In the genomic region with DNA sequence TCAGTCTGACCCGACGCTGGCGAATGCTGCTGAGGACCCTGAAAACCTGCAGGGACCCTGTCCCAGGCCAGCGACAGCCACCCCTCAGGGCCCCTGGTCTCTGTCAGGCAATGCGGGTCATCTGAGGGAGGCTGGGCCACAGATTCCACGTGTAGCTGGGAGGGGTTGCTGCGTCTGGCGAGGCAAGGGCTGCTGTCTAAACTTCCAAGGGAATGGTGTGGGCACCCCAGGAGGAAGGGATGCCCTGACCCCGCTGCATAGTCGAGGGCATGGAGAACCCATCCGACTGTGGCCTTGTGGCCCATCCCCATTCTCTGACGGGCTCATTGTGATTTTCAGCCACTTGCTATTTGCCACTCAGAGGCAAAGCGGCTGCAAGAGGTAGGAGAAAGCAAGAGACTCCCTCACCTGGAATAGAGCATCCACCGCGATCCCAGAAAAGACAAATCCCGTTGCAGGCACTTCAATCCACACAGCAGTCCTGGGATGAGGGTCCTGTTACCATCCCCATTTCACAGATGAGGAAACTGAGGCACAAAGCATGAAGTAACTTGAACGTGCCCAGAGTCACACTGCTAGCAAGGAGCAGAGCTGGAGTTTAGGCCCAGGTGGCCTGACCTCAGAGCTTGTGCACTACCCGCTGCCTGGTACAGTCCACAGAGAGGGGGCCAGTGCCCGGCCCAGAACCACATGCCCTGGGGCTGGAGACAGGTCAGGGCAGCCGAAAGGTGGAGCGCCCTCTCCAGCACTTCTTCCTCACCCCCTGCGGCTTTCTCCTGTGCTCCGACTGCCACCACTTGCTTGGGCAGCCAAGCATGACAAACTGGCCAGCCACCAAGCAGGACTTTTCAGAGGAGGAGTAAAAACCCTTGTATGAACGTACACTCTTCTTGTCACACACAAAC, we compare ENCODE assay signal across 8 cellular contexts.
A peak's percentile ranks its signal among the peaks of the same experiment; 100 is the strongest.
DNase-seq lines count a peak whose midpoint lies in the region; ATAC-seq, FAIRE-seq and TF ChIP-seq lines count a peak whose summit lies in the region.

No MANE protein-coding gene starts in this region.

- peaks cover 73% of the 10 kb centered on the region for H3K4me1 Mint-ChIP-seq in CD8-positive, alpha-beta T cell (ENCODE audit: low read depth)

- H3K27me3 ChIP-seq in OCI-LY1 (ENCODE audit: insufficient read depth, low read length), result no peaks in the 10 kb centered on the region
- H3K27me3 ChIP-seq in small intestine (ENCODE audit: control insufficient read depth in 2 of 2, insufficient read depth in 2 of 2, low read length in 2 of 2), result no peaks in the 10 kb centered on the region
- H3K27me3 ChIP-seq in CD8-positive, alpha-beta T cell (ENCODE audit: insufficient read depth, low read length), result no peaks in the 10 kb centered on the region

- H3K27ac Mint-ChIP-seq in CD8-positive, alpha-beta T cell, result no peak overlapping the region

- H2AFZ ChIP-seq in OCI-LY1 (ENCODE audit: low read length), result no peak overlapping the region

- H3K79me2 ChIP-seq in OCI-LY1 (ENCODE audit: insufficient read depth, low read length), result no peaks in the 10 kb centered on the region

- H3K4me3 ChIP-seq in GM12864 (ENCODE audit: low read depth, low read length), result no peak overlapping the region
- H3K4me3 ChIP-seq in OCI-LY1 (ENCODE audit: low read depth, low read length, poor library complexity, severe bottlenecking), result peak overlapping the region; percentile 44
- H3K4me3 ChIP-seq in epithelial cell of proximal tubule (ENCODE audit: low read depth, low read length), result peak overlapping the region; percentile 47
- H3K4me3 ChIP-seq in small intestine (ENCODE audit: low read depth in 1 of 2, low read length in 2 of 2), result no peak overlapping the region
- H3K4me3 ChIP-seq in CD8-positive, alpha-beta T cell (ENCODE audit: low read depth, low read length), result no peak overlapping the region

- no peaks in the 10 kb centered on the region for H3K27me3 Mint-ChIP-seq in CD8-positive, alpha-beta T cell (ENCODE audit: low read depth)

- H3K4me1 ChIP-seq in OCI-LY1 (ENCODE audit: insufficient read depth, low read length, severe bottlenecking) (peaks cover 57% of the 10 kb centered on the region), small intestine (ENCODE audit: control insufficient read depth in 2 of 2, insufficient read depth in 1 of 2, low read depth in 1 of 2, low read length in 1 of 2) (peaks cover 14 to 18% of the 10 kb centered on the region in 2 donors)
- peaks cover 38% of the 10 kb centered on the region for H3K4me1 ChIP-seq in CD8-positive, alpha-beta T cell (ENCODE audit: insufficient read depth, low read length)

- H3K9me3 ChIP-seq in OCI-LY1 (ENCODE audit: low read length), result no peaks in the 10 kb centered on the region
- H3K9me3 ChIP-seq in small intestine (ENCODE audit: control insufficient read depth, low read depth), result no peaks in the 10 kb centered on the region
- no peaks in the 10 kb centered on the region for H3K9me3 ChIP-seq in CD8-positive, alpha-beta T cell (ENCODE audit: low read length)

- no peaks in the 10 kb centered on the region for H4K20me1 ChIP-seq in OCI-LY1 (ENCODE audit: insufficient read depth, low read length)

- H3K9ac ChIP-seq in OCI-LY1 (ENCODE audit: low read length), result peak overlapping the region; percentile 43; the same call in 1 of the 2 replicates

- no peaks in the 10 kb centered on the region for H3K9me3 Mint-ChIP-seq in CD8-positive, alpha-beta T cell

- no peak for DNase-seq in GM12864 (ENCODE audit: low read depth)
- DNase-seq in epithelial cell of proximal tubule (ENCODE audit: low read depth), result no peak
- no peak for DNase-seq in small intestine
- no peak for DNase-seq in activated gamma-delta T cell (lab: John Stamatoyannopoulos, UW)
- no peak for DNase-seq in midbrain (lab: John Stamatoyannopoulos, UW)
- DNase-seq in CD8-positive, alpha-beta T cell, result no peak
- DNase-seq in GDM1 (lab: John Stamatoyannopoulos, UW), result no peak

- H3K36me3 ChIP-seq in OCI-LY1 (ENCODE audit: insufficient read depth, low read length) (peaks cover 40% of the 10 kb centered on the region), small intestine (ENCODE audit: control insufficient read depth in 2 of 2, insufficient read depth in 2 of 2, low read length in 2 of 2) (no peaks in the 10 kb centered on the region)
- peaks cover 8% of the 10 kb centered on the region for H3K36me3 ChIP-seq in CD8-positive, alpha-beta T cell (ENCODE audit: insufficient read depth, low read length)

- CTCF ChIA-PET in CD8-positive, alpha-beta T cell (lab: Charles Lee), result interaction anchor here (0.5 to 6.0 kb wide), 67 partner anchors 7 to 719 kb away, joined by 3 to 59 read pairs (median 5); no protein-coding TSS in a partner anchor

- no peak for ATAC-seq in CD8-positive, alpha-beta T cell

- no peak overlapping the region for H3K4me3 Mint-ChIP-seq in CD8-positive, alpha-beta T cell

- H3K9me2 ChIP-seq in OCI-LY1 (ENCODE audit: low read depth, low read length), result no peaks in the 10 kb centered on the region

- H3K36me3 Mint-ChIP-seq in CD8-positive, alpha-beta T cell, result peaks cover 82% of the 10 kb centered on the region

- TF ChIP-seq CTCF in GM12864 (IDR thresholded peaks at IDR 0.05; ENCODE audit: low read depth, low read length, missing control alignments) (peak; percentile 3), OCI-LY1 (IDR thresholded peaks at IDR 0.05; ENCODE audit: low read length) (peak; percentile 46; the same call in 1 of the 2 replicates), epithelial cell of proximal tubule (conservative IDR thresholded peaks at IDR 0.05; ENCODE audit: low read depth, low read length) (peak; percentile 31)
- no peak for TF ChIP-seq CTCF in CD8-positive, alpha-beta T cell (IDR thresholded peaks at IDR 0.05)

- peak overlapping the region; percentile 68 for H3K4me2 ChIP-seq in OCI-LY1 (ENCODE audit: low read length)

- no peak for FAIRE-seq in small intestine (lab: Jason Lieb, UNC)

- intact Hi-C loops in CD8-positive, alpha-beta T cell (cut with DNase I, micrococcal nuclease), result loop anchor here (1.0 to 5.0 kb wide), 7 partner anchors 85 to 616 kb away; no protein-coding TSS in a partner anchor

- WGBS in small intestine, 3 donors, result 62 to 83% (median 65%) methylated on average over 22 to 24 of the region's 24 CpGs

- H3K27ac ChIP-seq in OCI-LY1 (ENCODE audit: low read depth, low read length, poor library complexity, severe bottlenecking) (peak overlapping the region; percentile 85), small intestine (ENCODE audit: low read depth in 1 of 2, low read length in 1 of 2) (peak overlapping the region; percentile 72 to 83)
- no peak overlapping the region for H3K27ac ChIP-seq in CD8-positive, alpha-beta T cell (ENCODE audit: low read depth, low read length)

- H3F3A ChIP-seq in OCI-LY1 (ENCODE audit: insufficient read depth, low read length), result peaks cover 4% of the 10 kb centered on the region; the same call in 1 of the 2 replicates

- POLR2A ChIA-PET in CD8-positive, alpha-beta T cell (lab: Charles Lee), result interaction anchor here (0.7 to 2.0 kb wide), 4 partner anchors 10 to 160 kb away, joined by 3 to 5 read pairs (median 4); no protein-coding TSS in a partner anchor

Comparison
In these comparisons a context has a peak if more than half of its experiments do, and no peak if none do; other contexts are left out.
1. H3K4me3 ChIP-seq: peak in OCI-LY1 (single experiment) and epithelial cell of proximal tubule (single experiment); none in GM12864 (single experiment), small intestine (0 of 2) and CD8-positive, alpha-beta T cell (single experiment).